8 cellular contexts compared by ENCODE assay signal in genomic region chr17:4999429-5000093, GRCh38. TPM values are rescaled to one million over a fixed set of nuclear protein-coding genes. Genes with fewer than 3 reads are reported as not detected.
DNase-seq lines count a peak whose midpoint lies in the region; ATAC-seq and TF ChIP-seq lines count a peak whose summit lies in the region.

No MANE protein-coding gene starts in this region.

- CTCF ChIA-PET in activated CD4-positive, alpha-beta memory T cell treated with anti-CD3 and anti-CD28 coated beads for 36 hours (lab: Charles Lee): interaction anchor here (1.4 kb wide), 1 partner anchor 90 kb away, joined by 4 read pairs; no protein-coding TSS in a partner anchor

- H3K4me1 ChIP-seq in heart right ventricle (peaks cover 18 to 44% (median 30%) of the 10 kb centered on the region in 9 donors), gastrocnemius medialis (peaks cover 44 to 52% of the 10 kb centered on the region in 2 donors)

- H3K9me3 ChIP-seq in heart right ventricle (no peaks in the 10 kb centered on the region), gastrocnemius medialis (no peaks in the 10 kb centered on the region)

- H3K4me3 ChIP-seq in GM12875 (ENCODE audit: low read depth, low read length) (peak overlapping the region; percentile 70), heart right ventricle (peak overlapping the region; percentile 67 to 100 (median 95)), gastrocnemius medialis (peak overlapping the region; percentile 80 to 99 (median 96))

- POLR2A ChIA-PET in activated CD4-positive, alpha-beta memory T cell treated with anti-CD3 and anti-CD28 coated beads for 36 hours (lab: Charles Lee): no interaction called here

- H3K27ac Mint-ChIP-seq in activated CD4-positive, alpha-beta memory T cell treated with anti-CD3 and anti-CD28 coated beads for 36 hours: peak overlapping the region; percentile 2

- TF ChIP-seq CTCF in GM12875 (IDR thresholded peaks at IDR 0.05; ENCODE audit: borderline replicate concordance, insufficient read depth, low read depth, low read length): no peak
- no peak for TF ChIP-seq CTCF in heart right ventricle (IDR thresholded peaks at IDR 0.05)
- TF ChIP-seq CTCF in gastrocnemius medialis (IDR thresholded peaks at IDR 0.05 in 4 of 5, conservative IDR thresholded peaks at IDR 0.05 in 1 of 5): no peak

- peaks cover 24% of the 10 kb centered on the region for H3K36me3 Mint-ChIP-seq in activated CD4-positive, alpha-beta memory T cell treated with anti-CD3 and anti-CD28 coated beads for 36 hours

- H3K27me3 Mint-ChIP-seq in activated CD4-positive, alpha-beta memory T cell treated with anti-CD3 and anti-CD28 coated beads for 36 hours: no peaks in the 10 kb centered on the region

- in situ Hi-C loops in gastrocnemius medialis (cut with MboI; ENCODE audit: low sequenced_read_pairs in 4 of 4): no loop called here

- H3K4me3 Mint-ChIP-seq in activated CD4-positive, alpha-beta memory T cell treated with anti-CD3 and anti-CD28 coated beads for 36 hours: peak overlapping the region; percentile 82

- no peak for DNase-seq in activated CD4-positive, alpha-beta memory T cell treated with anti-CD3 and anti-CD28 coated beads for 36 hours
- DNase-seq in heart right ventricle: no peak
- DNase-seq in gastrocnemius medialis: no peak
- DNase-seq in activated gamma-delta T cell treated with Interleukin-2 at 50 U/mL for 16 hours: no peak
- DNase-seq in A172 (ENCODE audit: low spot score): no peak
- no peak for DNase-seq in NCI-H146 treated with DMSO at 0.1 percent for 48 hours (lab: John Stamatoyannopoulos, UW; ENCODE audit: unreplicated experiment)

- H3K27me3 ChIP-seq in heart right ventricle (no peaks in the 10 kb centered on the region), gastrocnemius medialis (no peaks in the 10 kb centered on the region)

- 32 to 49% methylated on average over 12 of the region's 12 CpGs for WGBS in heart right ventricle, 2 donors

- H3K27ac ChIP-seq in heart right ventricle (peak overlapping the region; percentile 87 to 97 (median 94)), gastrocnemius medialis (peak overlapping the region; percentile 98 to 99 (median 99))

- ATAC-seq in heart right ventricle: peak in 5 of 8 donors; percentile 12 to 47 (median 23)
- no peak for ATAC-seq in gastrocnemius medialis
- no peak for ATAC-seq in HG02973 (IDR thresholded peaks at IDR 0.05; ENCODE audit: unreplicated experiment)

- H3K4me1 Mint-ChIP-seq in activated CD4-positive, alpha-beta memory T cell treated with anti-CD3 and anti-CD28 coated beads for 36 hours (ENCODE audit: low read depth): peaks cover 20% of the 10 kb centered on the region

- no peak for TF ChIP-seq POLR2A in gastrocnemius medialis (IDR thresholded peaks at IDR 0.05)

- intact Hi-C loops in activated CD4-positive, alpha-beta memory T cell treated with anti-CD3 and anti-CD28 coated beads for 36 hours (cut with micrococcal nuclease): loop anchor here (5.0 kb wide), 1 partner anchor 33 kb away; no protein-coding TSS in a partner anchor
- intact Hi-C loops in heart right ventricle (cut with DNase I): loop anchor here in 1 of 10 donors (5.0 kb wide), 1 partner anchor 52 kb away; the partner anchor contains the start of gene PFN1
- intact Hi-C loops in gastrocnemius medialis (cut with DNase I; ENCODE audit: low total_unique reads): loop anchor here (1.0 to 5.0 kb wide), 3 partner anchors 51 to 123 kb away; partner anchors contain the start of genes PFN1, RNF167 and SLC25A11

- no peaks in the 10 kb centered on the region for H3K9me3 Mint-ChIP-seq in activated CD4-positive, alpha-beta memory T cell treated with anti-CD3 and anti-CD28 coated beads for 36 hours

- peaks cover 0 to 39% (median 34%) of the 10 kb centered on the region in 9 donors for H3K36me3 ChIP-seq in heart right ventricle
- peaks cover 3 to 36% of the 10 kb centered on the region in 2 donors for H3K36me3 ChIP-seq in gastrocnemius medialis

RNA-seq across cellular contexts. Expression of gene KIF1C, which starts 1.8 kb away (rescaled TPM):
- total RNA-seq in activated CD4-positive, alpha-beta memory T cell treated with anti-CD3 and anti-CD28 coated beads for 36 hours: 10 to 100 TPM; 43.9 to 48.8 TPM
- total RNA-seq in heart right ventricle: 100 to 1,000 TPM; 565 to 826 (median 598) TPM
- 100 to 1,000 TPM; 141 to 158 TPM for polyA plus RNA-seq in heart right ventricle
- total RNA-seq in gastrocnemius medialis: 100 to 1,000 TPM; 327 to 543 (median 393) TPM
- total RNA-seq in A172 (2014; rRNA removed; shearing (Covaris generic)): 123 and 125 TPM in 2 replicates

RNA-seq across cellular contexts. Expression of gene INCA1, which starts 2.2 kb away (rescaled TPM):
- under 1 TPM in 1 of 2 experiments, not detected in 1; 0.40 TPM for total RNA-seq in activated CD4-positive, alpha-beta memory T cell treated with anti-CD3 and anti-CD28 coated beads for 36 hours
- total RNA-seq in heart right ventricle: 1 to 10 TPM; 1.8 to 2.9 (median 2.2) TPM
- polyA plus RNA-seq in heart right ventricle: 1 to 10 TPM in 1 of 2 donors, under 1 TPM in 1; 0.83 to 7.8 TPM
- 1 to 10 TPM; 1.9 to 5.7 (median 4.3) TPM for total RNA-seq in gastrocnemius medialis
- total RNA-seq in A172 (2014; rRNA removed; shearing (Covaris generic)): 0.88 and 1.5 TPM in 2 replicates

RNA-seq across cellular contexts. Expression of gene CAMTA2, which starts 12.1 kb away (rescaled TPM):
- total RNA-seq in activated CD4-positive, alpha-beta memory T cell treated with anti-CD3 and anti-CD28 coated beads for 36 hours: 100 to 1,000 TPM; 101 to 109 TPM
- 10 to 100 TPM; 26.0 to 42.0 (median 33.7) TPM for total RNA-seq in heart right ventricle
- 10 to 100 TPM; 43.1 to 74.3 TPM for polyA plus RNA-seq in heart right ventricle
- 10 to 100 TPM; 19.1 to 46.4 (median 36.4) TPM for total RNA-seq in gastrocnemius medialis
- total RNA-seq in A172 (2014; rRNA removed; shearing (Covaris generic)): 2.4 and 7.1 TPM in 2 replicates

RNA-seq across cellular contexts. Expression of gene SPAG7, which starts 31.9 kb away (rescaled TPM):
- 10 to 100 TPM; 60.6 to 65.8 TPM for total RNA-seq in activated CD4-positive, alpha-beta memory T cell treated with anti-CD3 and anti-CD28 coated beads for 36 hours
- total RNA-seq in heart right ventricle (100 to 1,000 TPM in 9 of 10 donors, 10 to 100 TPM in 1; 95.5 to 189 (median 135) TPM), gastrocnemius medialis (100 to 1,000 TPM in 1 of 4 donors, 10 to 100 TPM in 3; 78.6 to 114 (median 91.0) TPM)
- 100 to 1,000 TPM; 134 to 157 TPM for polyA plus RNA-seq in heart right ventricle
- 74.4 and 90.6 TPM in 2 replicates for total RNA-seq in A172 (2014; rRNA removed; shearing (Covaris generic))

RNA-seq across cellular contexts. Expression of gene SLC52A1, which starts 35.7 kb away (rescaled TPM):
- under 1 TPM; 0.31 to 0.36 TPM for total RNA-seq in activated CD4-positive, alpha-beta memory T cell treated with anti-CD3 and anti-CD28 coated beads for 36 hours
- total RNA-seq in heart right ventricle (under 1 TPM in 3 of 10 donors, not detected in 7; 0.11 to 0.14 (median 0.12) TPM), gastrocnemius medialis (not detected)
- polyA plus RNA-seq in heart right ventricle: not detected
- total RNA-seq in A172 (2014; rRNA removed; shearing (Covaris generic)): 0.05 and 0.16 TPM in 2 replicates

Comparison
In these comparisons a context has a peak if more than half of its experiments do, and no peak if none do; other contexts are left out.
1. ATAC-seq: peak in heart right ventricle (5 of 8); none in gastrocnemius medialis (0 of 2) and HG02973 (single experiment).
2. Peak in every context shown above with its lines, with median percentiles within 50 percentile points of each other: H3K4me3 ChIP-seq.